ENCODE assay signal across 2 cellular contexts in the genomic region with DNA sequence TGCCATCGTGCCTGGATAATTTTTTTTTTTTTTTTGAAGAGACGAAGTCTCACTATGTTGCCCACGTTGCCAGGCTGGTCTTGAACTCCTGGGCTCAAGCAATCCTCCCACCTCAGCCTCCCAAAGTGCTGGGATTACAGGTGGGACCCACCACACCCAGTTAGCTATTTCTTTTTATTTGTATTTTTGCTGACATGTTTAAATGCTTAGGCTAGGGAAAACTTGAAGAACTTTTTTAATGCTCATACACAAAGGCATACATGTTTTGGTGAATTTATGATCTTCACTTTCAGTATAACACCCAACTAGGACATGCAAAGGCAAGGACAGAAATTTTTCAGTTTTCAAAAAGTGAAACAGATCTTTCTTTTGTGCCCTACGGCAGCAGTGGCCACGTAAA.
A peak's percentile ranks its signal among the peaks of the same experiment; 100 is the strongest.
TF ChIP-seq lines count a peak whose summit lies in the region.

No MANE protein-coding gene starts in this region.

TF ChIP-seq in K562, 482 proteins besides CTCF, POLR2A, EP300 and RAD21:
- TF ChIP-seq PHF20 (IDR thresholded peaks at IDR 0.05; ENCODE audit: partially characterized antibody), result no peak
- no peak for TF ChIP-seq ZNF133 (CRISPR knock-in tag; IDR thresholded peaks at IDR 0.05)
- TF ChIP-seq, protein P1, sequence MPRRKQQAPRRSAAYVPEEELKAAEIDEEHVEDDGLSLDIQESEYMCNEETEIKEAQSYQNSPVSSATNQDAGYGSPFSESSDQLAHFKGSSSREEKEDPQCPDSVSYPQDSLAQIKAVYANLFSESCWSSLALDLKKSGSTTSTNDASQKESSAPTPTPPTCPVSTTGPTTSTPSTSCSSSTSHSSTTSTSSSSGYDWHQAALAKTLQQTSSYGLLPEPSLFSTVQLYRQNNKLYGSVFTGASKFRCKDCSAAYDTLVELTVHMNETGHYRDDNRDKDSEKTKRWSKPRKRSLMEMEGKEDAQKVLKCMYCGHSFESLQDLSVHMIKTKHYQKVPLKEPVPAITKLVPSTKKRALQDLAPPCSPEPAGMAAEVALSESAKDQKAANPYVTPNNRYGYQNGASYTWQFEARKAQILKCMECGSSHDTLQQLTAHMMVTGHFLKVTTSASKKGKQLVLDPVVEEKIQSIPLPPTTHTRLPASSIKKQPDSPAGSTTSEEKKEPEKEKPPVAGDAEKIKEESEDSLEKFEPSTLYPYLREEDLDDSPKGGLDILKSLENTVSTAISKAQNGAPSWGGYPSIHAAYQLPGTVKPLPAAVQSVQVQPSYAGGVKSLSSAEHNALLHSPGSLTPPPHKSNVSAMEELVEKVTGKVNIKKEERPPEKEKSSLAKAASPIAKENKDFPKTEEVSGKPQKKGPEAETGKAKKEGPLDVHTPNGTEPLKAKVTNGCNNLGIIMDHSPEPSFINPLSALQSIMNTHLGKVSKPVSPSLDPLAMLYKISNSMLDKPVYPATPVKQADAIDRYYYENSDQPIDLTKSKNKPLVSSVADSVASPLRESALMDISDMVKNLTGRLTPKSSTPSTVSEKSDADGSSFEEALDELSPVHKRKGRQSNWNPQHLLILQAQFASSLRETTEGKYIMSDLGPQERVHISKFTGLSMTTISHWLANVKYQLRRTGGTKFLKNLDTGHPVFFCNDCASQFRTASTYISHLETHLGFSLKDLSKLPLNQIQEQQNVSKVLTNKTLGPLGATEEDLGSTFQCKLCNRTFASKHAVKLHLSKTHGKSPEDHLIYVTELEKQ (CRISPR knock-in tag; IDR thresholded peaks at IDR 0.05), result no peak
- peak; percentile 25; the same call in 1 of the 2 replicates for TF ChIP-seq C11orf30 (IDR thresholded peaks at IDR 0.05; ENCODE audit: low read depth)
- TF ChIP-seq ZNF316 (IDR thresholded peaks at IDR 0.05), result 0 out of 2 replicates have a peak, but pooled peaks have one; percentile 21
- no peak for TF ChIP-seq DMBX1 (CRISPR knock-in tag; IDR thresholded peaks at IDR 0.05; ENCODE audit: borderline replicate concordance)

TF ChIP-seq in GM12891, 5 proteins besides CTCF, POLR2A, EP300 and RAD21:
- no peak for TF ChIP-seq TAF1 (IDR thresholded peaks at IDR 0.05; ENCODE audit: low read depth, low read length)
- no peak for TF ChIP-seq SPI1 (IDR thresholded peaks at IDR 0.05; ENCODE audit: low read depth, low read length)
- TF ChIP-seq PAX5 (IDR thresholded peaks at IDR 0.05; ENCODE audit: insufficient read depth, low read length, severe bottlenecking), result no peak
- no peak for TF ChIP-seq POLR2AphosphoS5 (IDR thresholded peaks at IDR 0.05; ENCODE audit: low read depth, low read length)
- no peak for TF ChIP-seq POU2F2 (IDR thresholded peaks at IDR 0.05; ENCODE audit: low read depth, low read length)
